11 cellular contexts compared by ENCODE assay signal in genomic region chr6:70308142-70308541, GRCh38. TPM values are rescaled to one million over a fixed set of nuclear protein-coding genes. Genes with fewer than 3 reads are reported as not detected.
A peak's percentile ranks its signal among the peaks of the same experiment; 100 is the strongest.
DNase-seq lines count a peak whose midpoint lies in the region; ATAC-seq, FAIRE-seq and TF ChIP-seq lines count a peak whose summit lies in the region.
"Not testable (repeated sequence)": the region's sequence is repeated elsewhere in the genome, so short reads cannot be mapped to it uniquely, and the experiment has no call there.
"Had no signal": no experiment of that assay in that cellular context is flagged by ENCODE, and none has a peak within 500 bp of the region (broad histone marks: within the 10 kb centered on the region; RNA-seq: fewer than 3 reads in every experiment).

No MANE protein-coding gene starts in this region.

- CTCF ChIA-PET in CD8-positive, alpha-beta T cell (lab: Charles Lee), result interaction anchor here (1.1 to 1.5 kb wide), 2 partner anchors 10 to 61 kb away, joined by 5 to 6 read pairs; no protein-coding TSS in a partner anchor
- CTCF ChIA-PET in MCF 10A (lab: Yijun Ruan, JAX), result interaction anchor here (0.7 to 9.4 kb wide), 26 partner anchors 8 to 715 kb away, joined by 3 to 233 read pairs (median 5); partner anchors contain the start of gene FAM135A

- H3K9me3 ChIP-seq in CD8-positive, alpha-beta T cell (ENCODE audit: low read length); RWPE2 (ENCODE audit: severe bottlenecking); kidney (ENCODE audit: control insufficient read depth in 1 of 2, low read length in 2 of 2); parathyroid adenoma (ENCODE audit: control insufficient read depth, low read length): not testable (repeated sequence)

- not testable (repeated sequence) for H3K36me3 Mint-ChIP-seq in CD8-positive, alpha-beta T cell; MCF 10A (ENCODE audit: insufficient read depth, unreplicated experiment)

- not testable (repeated sequence) for ATAC-seq in CD8-positive, alpha-beta T cell; RWPE2 (ENCODE audit: low read depth)

- peak; percentile 98 for FAIRE-seq in kidney (lab: Jason Lieb, UNC)

- not testable (repeated sequence) for H3K4me3 Mint-ChIP-seq in CD8-positive, alpha-beta T cell; MCF 10A (ENCODE audit: unreplicated experiment)

- H3K9ac ChIP-seq in kidney (ENCODE audit: low read length in 2 of 2); parathyroid adenoma: not testable (repeated sequence)

- H3K4me1 Mint-ChIP-seq in CD8-positive, alpha-beta T cell (ENCODE audit: low read depth), result not testable (repeated sequence)
- H3K4me1 Mint-ChIP-seq in MCF 10A (ENCODE audit: insufficient read depth, unreplicated experiment), result peaks cover 15% of the 10 kb centered on the region

- not testable (repeated sequence) for DNase-seq in CD8-positive, alpha-beta T cell; RWPE2 (ENCODE audit: low spot score); MCF 10A (ENCODE audit: unreplicated experiment); fibroblast of pulmonary artery (ENCODE audit: low read depth); kidney

- H3K4me1 ChIP-seq in CD8-positive, alpha-beta T cell (ENCODE audit: insufficient read depth, low read length); RWPE2 (ENCODE audit: insufficient read depth, poor library complexity, severe bottlenecking); kidney (ENCODE audit: control insufficient read depth in 1 of 2, insufficient read depth in 1 of 2, low read depth in 1 of 2, low read length in 2 of 2); parathyroid adenoma: not testable (repeated sequence)

- TF ChIP-seq CTCF in CD8-positive, alpha-beta T cell (IDR thresholded peaks at IDR 0.05), result peak; percentile 36
- TF ChIP-seq CTCF in LNCAP (IDR thresholded peaks at IDR 0.05) (peak; percentile 11; the same call in 1 of the 2 replicates), RWPE2 (IDR thresholded peaks at IDR 0.05; ENCODE audit: poor library complexity, severe bottlenecking) (peak; percentile 54), MCF 10A (IDR thresholded peaks at IDR 0.05; ENCODE audit: unreplicated experiment) (peak; percentile 33), fibroblast of pulmonary artery (IDR thresholded peaks at IDR 0.05; ENCODE audit: low read length, missing control alignments) (peak; percentile 2), parathyroid adenoma (IDR thresholded peaks at IDR 0.05) (peak; percentile 15)
- TF ChIP-seq CTCF in kidney (IDR thresholded peaks at IDR 0.05; ENCODE audit: borderline replicate concordance, extremely low read depth, insufficient read depth), result not testable (repeated sequence)

- intact Hi-C loops in CD8-positive, alpha-beta T cell (cut with DNase I, micrococcal nuclease), result loop anchor here in 1 of 2 experiments (2.0 to 5.0 kb wide), 2 partner anchors 59 to 705 kb away; no protein-coding TSS in a partner anchor
- intact Hi-C loops in MCF 10A (cut with micrococcal nuclease); kidney (cut with DNase I): not testable (repeated sequence)

- H3K9me3 Mint-ChIP-seq in CD8-positive, alpha-beta T cell; MCF 10A (ENCODE audit: unreplicated experiment): not testable (repeated sequence)

- not testable (repeated sequence) for BruUV-seq in MCF 10A (replicated peaks; lab: Mats Ljungman, UMichigan)

- not testable (repeated sequence) for H3K27me3 ChIP-seq in CD8-positive, alpha-beta T cell (ENCODE audit: insufficient read depth, low read length); parathyroid adenoma (ENCODE audit: control insufficient read depth, insufficient read depth, low read length)
- H3K27me3 ChIP-seq in RWPE2 (ENCODE audit: insufficient read depth, poor library complexity, severe bottlenecking), result peaks cover 79% of the 10 kb centered on the region

- not testable (repeated sequence) for H3K36me3 ChIP-seq in CD8-positive, alpha-beta T cell (ENCODE audit: insufficient read depth, low read length); RWPE2 (ENCODE audit: low read depth); kidney (ENCODE audit: control insufficient read depth in 1 of 2, insufficient read depth in 2 of 2, low read length in 2 of 2); parathyroid adenoma (ENCODE audit: control insufficient read depth, insufficient read depth, low read length)

- POLR2A ChIA-PET in CD8-positive, alpha-beta T cell (lab: Charles Lee); MCF 10A (lab: Yijun Ruan, JAX): not testable (repeated sequence)

- H2AFZ ChIP-seq in parathyroid adenoma, result not testable (repeated sequence)

- H3K27ac Mint-ChIP-seq in CD8-positive, alpha-beta T cell; MCF 10A (ENCODE audit: low read depth, unreplicated experiment): not testable (repeated sequence)

- not testable (repeated sequence) for H3K79me2 ChIP-seq in parathyroid adenoma

- not testable (repeated sequence) for H3K4me3 ChIP-seq in CD8-positive, alpha-beta T cell (ENCODE audit: low read depth, low read length); RWPE2 (ENCODE audit: severe bottlenecking); fibroblast of pulmonary artery (replicated peaks; ENCODE audit: low read depth, low read length); kidney (ENCODE audit: low read length in 2 of 2); parathyroid adenoma (ENCODE audit: low read depth, low read length)

- not testable (repeated sequence) for H3K27me3 Mint-ChIP-seq in CD8-positive, alpha-beta T cell (ENCODE audit: low read depth)
- peaks cover 88% of the 10 kb centered on the region for H3K27me3 Mint-ChIP-seq in MCF 10A (ENCODE audit: insufficient read depth, unreplicated experiment)

- not testable (repeated sequence) for H3K27ac ChIP-seq in CD8-positive, alpha-beta T cell (ENCODE audit: low read depth, low read length); RWPE2 (ENCODE audit: poor library complexity, severe bottlenecking); kidney (ENCODE audit: low read depth in 2 of 2, low read length in 2 of 2); parathyroid adenoma

- not testable (repeated sequence) for H3K4me2 ChIP-seq in parathyroid adenoma (ENCODE audit: low read length)

RNA-seq across cellular contexts. Expression of gene COL9A1, which starts 5.3 kb away (rescaled TPM):
- total RNA-seq in CD8-positive, alpha-beta T cell, result not detected
- total RNA-seq in MCF 10A (2022) (not detected in 2 replicates), kidney (0.22 TPM)
- 0.19 TPM for polyA plus RNA-seq in kidney (ENCODE audit: insufficient read depth, low read depth, low replicate concordance)
- total RNA-seq: activated T-cell treated with anti-CD3 and anti-CD28 coated beads, Interleukin-2, amount 50 U/mL, for 72 hours; H4; LHCN-M2; naive thymus-derived CD4-positive, alpha-beta T cell had no signal
- polyA plus RNA-seq: naive thymus-derived CD4-positive, alpha-beta T cell had no signal
